In the genomic region with DNA sequence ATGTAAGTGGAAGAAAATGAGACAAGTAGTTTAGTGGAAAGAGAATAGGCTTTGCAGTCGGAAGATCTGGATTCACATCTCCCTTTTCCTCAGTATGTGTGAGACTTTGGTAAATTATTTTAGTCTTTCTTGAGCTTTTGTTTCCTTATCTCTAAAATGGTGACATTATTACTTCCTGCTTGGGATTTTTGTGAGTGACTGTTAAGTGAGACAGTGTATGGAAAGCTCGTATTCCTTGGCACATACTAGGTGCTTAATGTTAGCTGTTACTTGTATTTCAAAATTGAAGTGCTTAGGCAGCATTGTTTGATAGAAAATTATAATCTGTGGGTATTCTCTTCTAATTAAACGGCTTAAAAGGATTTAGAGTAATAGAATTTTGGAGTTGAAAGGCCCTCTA, we compare ENCODE assay signal across 9 cellular contexts. TPM values are rescaled to one million over a fixed set of nuclear protein-coding genes. Genes with fewer than 3 reads are reported as not detected.
DNase-seq lines count a peak whose midpoint lies in the region; ATAC-seq and TF ChIP-seq lines count a peak whose summit lies in the region.
"Had no signal": no experiment of that assay in that cellular context is flagged by ENCODE, and none has a peak within 500 bp of the region (broad histone marks: within the 10 kb centered on the region; RNA-seq: fewer than 3 reads in every experiment).

No MANE protein-coding gene starts in this region.

- H3K9ac ChIP-seq in subcutaneous abdominal adipose tissue (ENCODE audit: low read length in 5 of 5), result peak overlapping the region; percentile 2 to 98 (median 85)

- H3K4me1 Mint-ChIP-seq in activated CD4-positive, alpha-beta T cell treated with anti-CD3 and anti-CD28 coated beads, Interleukin-2, amount 10 ng/mL, durations not matched to agents 24 days and 14 days, result peaks cover 29% of the 10 kb centered on the region
- peaks cover 43% of the 10 kb centered on the region for H3K4me1 Mint-ChIP-seq in activated CD8-positive, alpha-beta T cell treated with anti-CD3 and anti-CD28 coated beads for 36 hours (ENCODE audit: low read depth)
- peaks cover 65 to 82% of the 10 kb centered on the region in 2 donors for H3K4me1 Mint-ChIP-seq in immature natural killer cell

- no peaks in the 10 kb centered on the region for H3K36me3 ChIP-seq in subcutaneous abdominal adipose tissue (ENCODE audit: control insufficient read depth in 5 of 5, insufficient read depth in 5 of 5, low read length in 5 of 5)

- peak overlapping the region; percentile 1 for H3K27ac Mint-ChIP-seq in activated CD4-positive, alpha-beta T cell treated with anti-CD3 and anti-CD28 coated beads, Interleukin-2, amount 10 ng/mL, durations not matched to agents 24 days and 14 days
- peak overlapping the region; percentile 18 for H3K27ac Mint-ChIP-seq in activated CD8-positive, alpha-beta T cell treated with anti-CD3 and anti-CD28 coated beads for 36 hours
- H3K27ac Mint-ChIP-seq in immature natural killer cell, result peak overlapping the region; percentile 1 to 59 (median 50)

- H3K4me1 ChIP-seq in subcutaneous abdominal adipose tissue (ENCODE audit: control insufficient read depth in 5 of 5, insufficient read depth in 5 of 5, low read length in 5 of 5), result peaks cover 3 to 55% (median 45%) of the 10 kb centered on the region in 5 donors

- H3K36me3 Mint-ChIP-seq in activated CD4-positive, alpha-beta T cell treated with anti-CD3 and anti-CD28 coated beads, Interleukin-2, amount 10 ng/mL, durations not matched to agents 24 days and 14 days (ENCODE audit: low read depth), result peaks cover 31% of the 10 kb centered on the region
- H3K36me3 Mint-ChIP-seq in activated CD8-positive, alpha-beta T cell treated with anti-CD3 and anti-CD28 coated beads for 36 hours (ENCODE audit: low read depth), result peaks cover 26% of the 10 kb centered on the region
- H3K36me3 Mint-ChIP-seq in immature natural killer cell, result peaks cover 0 to 4% (median 3%) of the 10 kb centered on the region in 3 donors

- no peaks in the 10 kb centered on the region for H3K27me3 ChIP-seq in subcutaneous abdominal adipose tissue (ENCODE audit: control insufficient read depth in 5 of 5, insufficient read depth in 4 of 5, low read length in 5 of 5)

- POLR2A ChIA-PET in activated CD8-positive, alpha-beta T cell treated with anti-CD3 and anti-CD28 coated beads for 36 hours (lab: Charles Lee), result no interaction called here

- H3K4me3 ChIP-seq in subcutaneous abdominal adipose tissue (ENCODE audit: low read depth in 1 of 5, low read length in 5 of 5), result peak overlapping the region; percentile 93 to 99 (median 98)

- H3K9me3 ChIP-seq in subcutaneous abdominal adipose tissue (ENCODE audit: control insufficient read depth in 5 of 5, low read length in 5 of 5), result no peaks in the 10 kb centered on the region

- no peak for DNase-seq in activated CD4-positive, alpha-beta T cell treated with anti-CD3 and anti-CD28 coated beads, Interleukin-2, amount 10 ng/mL, durations not matched to agents 24 days and 14 days
- no peak for DNase-seq in activated CD4-positive, alpha-beta T cell treated with anti-CD3 and anti-CD28 coated beads, Interleukin-2, amount 50 U/mL, for 4 hours
- no peak for DNase-seq in activated CD8-positive, alpha-beta T cell treated with anti-CD3 and anti-CD28 coated beads for 36 hours
- DNase-seq in immature natural killer cell (no peak), NCI-H748 (lab: John Stamatoyannopoulos, UW; ENCODE audit: unreplicated experiment) (no peak)
- no peak for DNase-seq in stimulated activated CD4-positive, alpha-beta T cell treated with anti-CD3 and anti-CD28 coated beads, Interleukin-12 subunit alpha, Interleukin-12 subunit beta, amount 100 ng/mL, for 4 hours
- DNase-seq in stimulated activated CD4-positive, alpha-beta T cell treated with anti-CD3 and anti-CD28 coated beads, Interleukin-4, amount 100 ng/mL, for 4 hours, result no peak
- DNase-seq: foreskin melanocyte had no signal

- no peak for ATAC-seq in activated CD8-positive, alpha-beta T cell treated with anti-CD3 and anti-CD28 coated beads for 36 hours

- peak overlapping the region; percentile 91 for H3K27ac ChIP-seq in subcutaneous abdominal adipose tissue (ENCODE audit: low read depth, low read length)

- no peaks in the 10 kb centered on the region for H3K9me3 Mint-ChIP-seq in activated CD4-positive, alpha-beta T cell treated with anti-CD3 and anti-CD28 coated beads, Interleukin-2, amount 10 ng/mL, durations not matched to agents 24 days and 14 days
- H3K9me3 Mint-ChIP-seq in activated CD8-positive, alpha-beta T cell treated with anti-CD3 and anti-CD28 coated beads for 36 hours, result no peaks in the 10 kb centered on the region
- peaks cover 0 to 2% (median 0%) of the 10 kb centered on the region in 6 donors for H3K9me3 Mint-ChIP-seq in immature natural killer cell

- peak overlapping the region; percentile 94 for H3K4me3 Mint-ChIP-seq in activated CD4-positive, alpha-beta T cell treated with anti-CD3 and anti-CD28 coated beads, Interleukin-2, amount 10 ng/mL, durations not matched to agents 24 days and 14 days
- H3K4me3 Mint-ChIP-seq in activated CD8-positive, alpha-beta T cell treated with anti-CD3 and anti-CD28 coated beads for 36 hours, result peak overlapping the region; percentile 93
- H3K4me3 Mint-ChIP-seq in immature natural killer cell, result peak overlapping the region; percentile 62 to 100 (median 98)

- H3K27me3 Mint-ChIP-seq in activated CD4-positive, alpha-beta T cell treated with anti-CD3 and anti-CD28 coated beads, Interleukin-2, amount 10 ng/mL, durations not matched to agents 24 days and 14 days, result peaks cover 11% of the 10 kb centered on the region
- no peaks in the 10 kb centered on the region for H3K27me3 Mint-ChIP-seq in activated CD8-positive, alpha-beta T cell treated with anti-CD3 and anti-CD28 coated beads for 36 hours
- H3K27me3 Mint-ChIP-seq in immature natural killer cell (ENCODE audit: low read depth in 3 of 3), result peaks cover 2 to 22% (median 10%) of the 10 kb centered on the region in 3 donors

- intact Hi-C loops in activated CD4-positive, alpha-beta T cell treated with anti-CD3 and anti-CD28 coated beads, Interleukin-2, amount 10 ng/mL, durations not matched to agents 24 days and 14 days (cut with micrococcal nuclease), result loop anchor here (2.0 kb wide), 1 partner anchor 19 kb away; no protein-coding TSS in a partner anchor
- intact Hi-C loops in activated CD8-positive, alpha-beta T cell treated with anti-CD3 and anti-CD28 coated beads for 36 hours (cut with micrococcal nuclease), result no loop called here

- CTCF ChIA-PET in activated CD8-positive, alpha-beta T cell treated with anti-CD3 and anti-CD28 coated beads for 36 hours (lab: Charles Lee), result interaction anchor here (0.6 to 2.3 kb wide), 4 partner anchors 34 to 233 kb away, joined by 3 to 12 read pairs (median 4); no protein-coding TSS in a partner anchor

- TF ChIP-seq CTCF in activated CD8-positive, alpha-beta T cell treated with anti-CD3 and anti-CD28 coated beads for 36 hours (IDR thresholded peaks at IDR 0.05), result no peak

RNA-seq across cellular contexts. Expression of a gene that starts 2.0 kb away (rescaled TPM):
- 90.2 and 91.5 TPM in 2 replicates for total RNA-seq in activated CD4-positive, alpha-beta T cell treated with anti-CD3 and anti-CD28 coated beads, Interleukin-2, amount 10 ng/mL, durations not matched to agents 24 days and 14 days
- 10 to 100 TPM; 81.1 to 86.0 TPM for total RNA-seq in activated CD8-positive, alpha-beta T cell treated with anti-CD3 and anti-CD28 coated beads for 36 hours
- polyA plus RNA-seq in immature natural killer cell, result 10 to 100 TPM in 2 of 3 donors, 1 to 10 TPM in 1; 9.4 to 37.7 (median 21.8) TPM
